10 cellular contexts compared by ENCODE assay signal in genomic region chr13:23799945-23800344, GRCh38.
DNase-seq lines count a peak whose midpoint lies in the region; ATAC-seq, FAIRE-seq and TF ChIP-seq lines count a peak whose summit lies in the region.
"Had no signal": no experiment of that assay in that cellular context is flagged by ENCODE, and none has a peak within 500 bp of the region (broad histone marks: within the 10 kb centered on the region; RNA-seq: fewer than 3 reads in every experiment).

No MANE protein-coding gene starts in this region.

- POLR2A ChIA-PET in activated CD8-positive, alpha-beta T cell treated with anti-CD3 and anti-CD28 coated beads for 36 hours (lab: Charles Lee): no interaction called here

- FAIRE-seq in small intestine (lab: Jason Lieb, UNC): no peak

- H3K4me3 ChIP-seq in small intestine (ENCODE audit: low read depth in 1 of 2, low read length in 2 of 2): no peak overlapping the region

- H3K4me1 ChIP-seq in small intestine (ENCODE audit: control insufficient read depth in 2 of 2, insufficient read depth in 1 of 2, low read depth in 1 of 2, low read length in 1 of 2): no peaks in the 10 kb centered on the region

- no peaks in the 10 kb centered on the region for H3K9me3 Mint-ChIP-seq in activated CD8-positive, alpha-beta T cell treated with anti-CD3 and anti-CD28 coated beads for 36 hours

- peaks cover 0 to 2% of the 10 kb centered on the region in 2 donors for H3K36me3 ChIP-seq in small intestine (ENCODE audit: control insufficient read depth in 2 of 2, insufficient read depth in 2 of 2, low read length in 2 of 2)

- in situ Hi-C loops in ACHN (cut with HindIII; ENCODE audit: low pct_ligation_motif_present, low pct_unique_long_range_greater_than_20kb, low sequenced_read_pairs): no loop called here

- intact Hi-C loops in activated CD8-positive, alpha-beta T cell treated with anti-CD3 and anti-CD28 coated beads for 36 hours (cut with micrococcal nuclease): no loop called here

- no peaks in the 10 kb centered on the region for H3K27me3 ChIP-seq in small intestine (ENCODE audit: control insufficient read depth in 2 of 2, insufficient read depth in 2 of 2, low read length in 2 of 2)

- peaks cover 25% of the 10 kb centered on the region for H3K36me3 Mint-ChIP-seq in activated CD8-positive, alpha-beta T cell treated with anti-CD3 and anti-CD28 coated beads for 36 hours (ENCODE audit: low read depth)

- TF ChIP-seq CTCF in activated CD8-positive, alpha-beta T cell treated with anti-CD3 and anti-CD28 coated beads for 36 hours (IDR thresholded peaks at IDR 0.05): no peak

- CTCF ChIA-PET in activated CD8-positive, alpha-beta T cell treated with anti-CD3 and anti-CD28 coated beads for 36 hours (lab: Charles Lee): no interaction called here

- no peak overlapping the region for H3K27ac ChIP-seq in small intestine (ENCODE audit: low read depth in 1 of 2, low read length in 1 of 2)
- H3K27ac ChIP-seq: 22Rv1 had no signal

- H3K4me3 Mint-ChIP-seq in activated CD8-positive, alpha-beta T cell treated with anti-CD3 and anti-CD28 coated beads for 36 hours: no peak overlapping the region

- H3K4me1 Mint-ChIP-seq in activated CD8-positive, alpha-beta T cell treated with anti-CD3 and anti-CD28 coated beads for 36 hours (ENCODE audit: low read depth): peaks cover 11% of the 10 kb centered on the region

- peak; percentile 97 for ATAC-seq in HG02759 (IDR thresholded peaks at IDR 0.05; ENCODE audit: unreplicated experiment)
- ATAC-seq in activated CD8-positive, alpha-beta T cell treated with anti-CD3 and anti-CD28 coated beads for 36 hours: no peak

- H3K9me3 ChIP-seq in small intestine (ENCODE audit: control insufficient read depth, low read depth): no peaks in the 10 kb centered on the region

- H3K27ac Mint-ChIP-seq in activated CD8-positive, alpha-beta T cell treated with anti-CD3 and anti-CD28 coated beads for 36 hours: peak overlapping the region; percentile 55

- no peaks in the 10 kb centered on the region for H3K27me3 Mint-ChIP-seq in activated CD8-positive, alpha-beta T cell treated with anti-CD3 and anti-CD28 coated beads for 36 hours

- peak; percentile 11 for DNase-seq in DMS53 (lab: John Stamatoyannopoulos, UW)
- DNase-seq in DMS53 treated with DMSO at 0.1 percent for 48 hours (lab: John Stamatoyannopoulos, UW; ENCODE audit: unreplicated experiment): no peak
- peak; percentile 12 for DNase-seq in activated CD8-positive, alpha-beta T cell treated with anti-CD3 and anti-CD28 coated beads for 36 hours
- peak; percentile 18 for DNase-seq in small intestine
- no peak for DNase-seq in ACHN
- DNase-seq in effector CD4-positive, alpha-beta T cell: no peak
- no peak for DNase-seq in NCI-H2029 (lab: John Stamatoyannopoulos, UW)
- DNase-seq: activated T-cell treated with anti-CD3 and anti-CD28 coated beads, Interleukin-2, amount 50 U/mL, for 1 hour had no signal

- WGBS in small intestine, 3 donors: 54 to 92% (median 89%) methylated on average over 1 of the region's 1 CpG

Comparison
In these comparisons a context has a peak if more than half of its experiments do, and no peak if none do; other contexts are left out.
1. DNase-seq: peak in DMS53 (single experiment), activated CD8-positive, alpha-beta T cell treated with anti-CD3 and anti-CD28 coated beads for 36 hours (single experiment) and small intestine (single experiment); none in DMS53 treated with DMSO at 0.1 percent for 48 hours (single experiment), ACHN (single experiment), effector CD4-positive, alpha-beta T cell (single experiment) and NCI-H2029 (single experiment).